ENCODE assay signal across 1 cellular context in the genomic region with DNA sequence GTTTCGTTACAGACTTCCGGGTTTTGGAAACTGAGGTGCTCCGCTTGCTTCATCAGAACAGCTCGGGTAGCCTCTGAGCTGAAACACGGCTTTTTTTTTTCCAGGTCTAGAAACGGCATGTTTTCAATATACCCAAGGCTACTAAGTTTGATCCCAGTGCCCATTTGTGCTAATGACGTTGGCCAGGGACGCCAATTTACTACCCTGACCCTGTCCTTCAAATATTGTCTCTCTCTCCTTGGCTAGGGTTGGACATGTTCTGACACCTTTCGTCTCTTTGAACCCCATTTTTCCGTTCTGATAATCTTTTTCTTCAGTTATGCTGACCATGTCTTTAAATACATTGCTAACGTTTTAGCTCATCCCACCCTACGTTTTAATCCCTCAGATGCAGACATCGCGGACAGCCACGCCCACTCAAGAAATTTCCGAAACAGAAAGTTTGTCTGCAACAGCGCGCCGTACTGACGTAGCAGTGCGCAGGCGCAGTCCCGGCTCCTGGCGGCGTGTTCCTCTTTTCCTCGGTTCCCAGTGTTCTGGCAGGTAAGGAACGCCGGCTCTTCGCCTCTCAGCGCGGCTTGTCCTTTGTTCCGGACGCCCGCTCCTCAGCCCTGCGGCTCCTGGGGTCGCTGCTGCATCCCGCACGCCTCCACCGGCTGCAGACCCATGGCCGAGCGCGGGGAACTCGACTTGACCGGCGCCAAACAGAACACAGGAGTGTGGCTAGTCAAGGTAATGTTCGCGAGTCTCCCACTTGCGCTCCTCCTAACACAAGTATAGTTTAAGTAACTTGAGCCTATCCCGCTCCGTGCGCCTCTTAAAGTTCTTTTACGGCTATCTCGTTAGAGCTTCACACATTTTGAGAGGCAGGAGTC.
TF ChIP-seq lines count a peak whose summit lies in the region.

A gene with protein sequence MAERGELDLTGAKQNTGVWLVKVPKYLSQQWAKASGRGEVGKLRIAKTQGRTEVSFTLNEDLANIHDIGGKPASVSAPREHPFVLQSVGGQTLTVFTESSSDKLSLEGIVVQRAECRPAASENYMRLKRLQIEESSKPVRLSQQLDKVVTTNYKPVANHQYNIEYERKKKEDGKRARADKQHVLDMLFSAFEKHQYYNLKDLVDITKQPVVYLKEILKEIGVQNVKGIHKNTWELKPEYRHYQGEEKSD (plus strand): TSS at position 521 of the 875 bp plus-strand sequence. CDS start 146 bp downstream, at position 667.

TF ChIP-seq in HEK293, 187 proteins besides CTCF, POLR2A, EP300 and RAD21 (continued from another document and continues in another):
- TF ChIP-seq, protein P1, sequence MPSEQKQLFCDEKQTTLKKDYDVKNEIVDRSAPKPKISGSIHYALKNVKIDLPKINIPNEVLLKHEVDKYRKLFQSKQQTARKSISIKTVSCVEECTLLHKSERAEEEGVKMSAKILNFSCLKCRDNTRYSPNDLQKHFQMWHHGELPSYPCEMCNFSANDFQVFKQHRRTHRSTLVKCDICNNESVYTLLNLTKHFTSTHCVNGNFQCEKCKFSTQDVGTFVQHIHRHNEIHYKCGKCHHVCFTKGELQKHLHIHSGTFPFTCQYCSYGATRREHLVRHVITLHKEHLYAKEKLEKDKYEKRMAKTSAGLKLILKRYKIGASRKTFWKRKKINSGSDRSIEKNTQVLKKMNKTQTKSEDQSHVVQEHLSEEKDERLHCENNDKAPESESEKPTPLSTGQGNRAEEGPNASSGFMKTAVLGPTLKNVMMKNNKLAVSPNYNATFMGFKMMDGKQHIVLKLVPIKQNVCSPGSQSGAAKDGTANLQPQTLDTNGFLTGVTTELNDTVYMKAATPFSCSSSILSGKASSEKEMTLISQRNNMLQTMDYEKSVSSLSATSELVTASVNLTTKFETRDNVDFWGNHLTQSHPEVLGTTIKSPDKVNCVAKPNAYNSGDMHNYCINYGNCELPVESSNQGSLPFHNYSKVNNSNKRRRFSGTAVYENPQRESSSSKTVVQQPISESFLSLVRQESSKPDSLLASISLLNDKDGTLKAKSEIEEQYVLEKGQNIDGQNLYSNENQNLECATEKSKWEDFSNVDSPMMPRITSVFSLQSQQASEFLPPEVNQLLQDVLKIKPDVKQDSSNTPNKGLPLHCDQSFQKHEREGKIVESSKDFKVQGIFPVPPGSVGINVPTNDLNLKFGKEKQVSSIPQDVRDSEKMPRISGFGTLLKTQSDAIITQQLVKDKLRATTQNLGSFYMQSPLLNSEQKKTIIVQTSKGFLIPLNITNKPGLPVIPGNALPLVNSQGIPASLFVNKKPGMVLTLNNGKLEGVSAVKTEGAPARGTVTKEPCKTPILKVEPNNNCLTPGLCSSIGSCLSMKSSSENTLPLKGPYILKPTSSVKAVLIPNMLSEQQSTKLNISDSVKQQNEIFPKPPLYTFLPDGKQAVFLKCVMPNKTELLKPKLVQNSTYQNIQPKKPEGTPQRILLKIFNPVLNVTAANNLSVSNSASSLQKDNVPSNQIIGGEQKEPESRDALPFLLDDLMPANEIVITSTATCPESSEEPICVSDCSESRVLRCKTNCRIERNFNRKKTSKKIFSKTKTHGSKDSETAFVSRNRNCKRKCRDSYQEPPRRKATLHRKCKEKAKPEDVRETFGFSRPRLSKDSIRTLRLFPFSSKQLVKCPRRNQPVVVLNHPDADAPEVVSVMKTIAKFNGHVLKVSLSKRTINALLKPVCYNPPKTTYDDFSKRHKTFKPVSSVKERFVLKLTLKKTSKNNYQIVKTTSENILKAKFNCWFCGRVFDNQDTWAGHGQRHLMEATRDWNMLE (tag by site-specific recombination; conservative IDR thresholded peaks at IDR 0.05; ENCODE audit: low read depth), result peak; percentile 24; the same call in 1 of the 2 replicates
- TF ChIP-seq SP3 (tag by site-specific recombination; IDR thresholded peaks at IDR 0.05) (peak; percentile 64), KLF10 (tag by site-specific recombination; IDR thresholded peaks at IDR 0.05) (peak; percentile 68), ZBTB8A (tag by site-specific recombination; IDR thresholded peaks at IDR 0.05) (peak; percentile 25; the same call in 1 of the 2 replicates), ZNF175 (tag by site-specific recombination; IDR thresholded peaks at IDR 0.05) (no peak), ZNF501 (tag by site-specific recombination; IDR thresholded peaks at IDR 0.05) (peak; percentile 70; the same call in 1 of the 2 replicates), ZNF600 (tag by site-specific recombination; IDR thresholded peaks at IDR 0.05) (peak; percentile 100), EGR2 (tag by site-specific recombination; IDR thresholded peaks at IDR 0.05; ENCODE audit: low read depth) (peak; percentile 61), KLF7 (tag by site-specific recombination; IDR thresholded peaks at IDR 0.05; ENCODE audit: borderline replicate concordance) (0 out of 2 replicates have a peak, but pooled peaks have one; percentile 74), ZNF629 (tag by site-specific recombination; IDR thresholded peaks at IDR 0.05) (peak; percentile 76; the same call in 1 of the 2 replicates), ZNF157 (tag by site-specific recombination; IDR thresholded peaks at IDR 0.05) (no peak), ZNF366 (tag by site-specific recombination; conservative IDR thresholded peaks at IDR 0.05) (peak; percentile 58), ZNF76 (tag by site-specific recombination; IDR thresholded peaks at IDR 0.05; ENCODE audit: borderline replicate concordance, low read depth) (no peak), KLF1 (tag by site-specific recombination; IDR thresholded peaks at IDR 0.05) (peak; percentile 88), ZBTB17 (tag by site-specific recombination; IDR thresholded peaks at IDR 0.05) (peak; percentile 35), ZNF660 (tag by site-specific recombination; IDR thresholded peaks at IDR 0.05) (0 out of 2 replicates have a peak, but pooled peaks have one; percentile 49), ZNF670 (tag by site-specific recombination; IDR thresholded peaks at IDR 0.05; ENCODE audit: low read depth) (no peak), ZXDB (tag by site-specific recombination; IDR thresholded peaks at IDR 0.05) (0 out of 2 replicates have a peak, but pooled peaks have one; percentile 31), ZFP37 (tag by site-specific recombination; IDR thresholded peaks at IDR 0.05) (0 out of 2 replicates have a peak, but pooled peaks have one; percentile 20), ZNF221 (tag by site-specific recombination; IDR thresholded peaks at IDR 0.05; ENCODE audit: borderline replicate concordance) (no peak), ZFHX2 (tag by site-specific recombination; conservative IDR thresholded peaks at IDR 0.05) (peak; percentile 77), ZFP3 (tag by site-specific recombination; IDR thresholded peaks at IDR 0.05; ENCODE audit: low read depth) (no peak), KLF8 (tag by site-specific recombination; IDR thresholded peaks at IDR 0.05) (peak; percentile 71; the same call in 1 of the 2 replicates)
- TF ChIP-seq, protein P2, sequence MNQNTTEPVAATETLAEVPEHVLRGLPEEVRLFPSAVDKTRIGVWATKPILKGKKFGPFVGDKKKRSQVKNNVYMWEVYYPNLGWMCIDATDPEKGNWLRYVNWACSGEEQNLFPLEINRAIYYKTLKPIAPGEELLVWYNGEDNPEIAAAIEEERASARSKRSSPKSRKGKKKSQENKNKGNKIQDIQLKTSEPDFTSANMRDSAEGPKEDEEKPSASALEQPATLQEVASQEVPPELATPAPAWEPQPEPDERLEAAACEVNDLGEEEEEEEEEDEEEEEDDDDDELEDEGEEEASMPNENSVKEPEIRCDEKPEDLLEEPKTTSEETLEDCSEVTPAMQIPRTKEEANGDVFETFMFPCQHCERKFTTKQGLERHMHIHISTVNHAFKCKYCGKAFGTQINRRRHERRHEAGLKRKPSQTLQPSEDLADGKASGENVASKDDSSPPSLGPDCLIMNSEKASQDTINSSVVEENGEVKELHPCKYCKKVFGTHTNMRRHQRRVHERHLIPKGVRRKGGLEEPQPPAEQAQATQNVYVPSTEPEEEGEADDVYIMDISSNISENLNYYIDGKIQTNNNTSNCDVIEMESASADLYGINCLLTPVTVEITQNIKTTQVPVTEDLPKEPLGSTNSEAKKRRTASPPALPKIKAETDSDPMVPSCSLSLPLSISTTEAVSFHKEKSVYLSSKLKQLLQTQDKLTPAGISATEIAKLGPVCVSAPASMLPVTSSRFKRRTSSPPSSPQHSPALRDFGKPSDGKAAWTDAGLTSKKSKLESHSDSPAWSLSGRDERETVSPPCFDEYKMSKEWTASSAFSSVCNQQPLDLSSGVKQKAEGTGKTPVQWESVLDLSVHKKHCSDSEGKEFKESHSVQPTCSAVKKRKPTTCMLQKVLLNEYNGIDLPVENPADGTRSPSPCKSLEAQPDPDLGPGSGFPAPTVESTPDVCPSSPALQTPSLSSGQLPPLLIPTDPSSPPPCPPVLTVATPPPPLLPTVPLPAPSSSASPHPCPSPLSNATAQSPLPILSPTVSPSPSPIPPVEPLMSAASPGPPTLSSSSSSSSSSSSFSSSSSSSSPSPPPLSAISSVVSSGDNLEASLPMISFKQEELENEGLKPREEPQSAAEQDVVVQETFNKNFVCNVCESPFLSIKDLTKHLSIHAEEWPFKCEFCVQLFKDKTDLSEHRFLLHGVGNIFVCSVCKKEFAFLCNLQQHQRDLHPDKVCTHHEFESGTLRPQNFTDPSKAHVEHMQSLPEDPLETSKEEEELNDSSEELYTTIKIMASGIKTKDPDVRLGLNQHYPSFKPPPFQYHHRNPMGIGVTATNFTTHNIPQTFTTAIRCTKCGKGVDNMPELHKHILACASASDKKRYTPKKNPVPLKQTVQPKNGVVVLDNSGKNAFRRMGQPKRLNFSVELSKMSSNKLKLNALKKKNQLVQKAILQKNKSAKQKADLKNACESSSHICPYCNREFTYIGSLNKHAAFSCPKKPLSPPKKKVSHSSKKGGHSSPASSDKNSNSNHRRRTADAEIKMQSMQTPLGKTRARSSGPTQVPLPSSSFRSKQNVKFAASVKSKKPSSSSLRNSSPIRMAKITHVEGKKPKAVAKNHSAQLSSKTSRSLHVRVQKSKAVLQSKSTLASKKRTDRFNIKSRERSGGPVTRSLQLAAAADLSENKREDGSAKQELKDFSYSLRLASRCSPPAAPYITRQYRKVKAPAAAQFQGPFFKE (tag by site-specific recombination; IDR thresholded peaks at IDR 0.05; ENCODE audit: borderline replicate concordance), result no peak
- TF ChIP-seq, protein P3, sequence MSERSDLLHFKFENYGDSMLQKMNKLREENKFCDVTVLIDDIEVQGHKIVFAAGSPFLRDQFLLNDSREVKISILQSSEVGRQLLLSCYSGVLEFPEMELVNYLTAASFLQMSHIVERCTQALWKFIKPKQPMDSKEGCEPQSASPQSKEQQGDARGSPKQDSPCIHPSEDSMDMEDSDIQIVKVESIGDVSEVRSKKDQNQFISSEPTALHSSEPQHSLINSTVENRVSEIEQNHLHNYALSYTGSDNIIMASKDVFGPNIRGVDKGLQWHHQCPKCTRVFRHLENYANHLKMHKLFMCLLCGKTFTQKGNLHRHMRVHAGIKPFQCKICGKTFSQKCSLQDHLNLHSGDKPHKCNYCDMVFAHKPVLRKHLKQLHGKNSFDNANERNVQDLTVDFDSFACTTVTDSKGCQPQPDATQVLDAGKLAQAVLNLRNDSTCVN (tag by site-specific recombination; optimal IDR thresholded peaks at IDR 0.05), result peak; percentile 37
- TF ChIP-seq, protein P4, sequence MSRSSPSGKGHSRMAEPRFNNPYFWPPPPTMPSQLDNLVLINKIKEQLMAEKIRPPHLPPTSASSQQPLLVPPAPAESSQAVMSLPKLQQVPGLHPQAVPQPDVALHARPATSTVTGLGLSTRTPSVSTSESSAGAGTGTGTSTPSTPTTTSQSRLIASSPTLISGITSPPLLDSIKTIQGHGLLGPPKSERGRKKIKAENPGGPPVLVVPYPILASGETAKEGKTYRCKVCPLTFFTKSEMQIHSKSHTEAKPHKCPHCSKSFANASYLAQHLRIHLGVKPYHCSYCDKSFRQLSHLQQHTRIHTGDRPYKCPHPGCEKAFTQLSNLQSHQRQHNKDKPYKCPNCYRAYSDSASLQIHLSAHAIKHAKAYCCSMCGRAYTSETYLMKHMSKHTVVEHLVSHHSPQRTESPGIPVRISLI (tag by site-specific recombination; IDR thresholded peaks at IDR 0.05), result no peak
- TF ChIP-seq, protein P5, sequence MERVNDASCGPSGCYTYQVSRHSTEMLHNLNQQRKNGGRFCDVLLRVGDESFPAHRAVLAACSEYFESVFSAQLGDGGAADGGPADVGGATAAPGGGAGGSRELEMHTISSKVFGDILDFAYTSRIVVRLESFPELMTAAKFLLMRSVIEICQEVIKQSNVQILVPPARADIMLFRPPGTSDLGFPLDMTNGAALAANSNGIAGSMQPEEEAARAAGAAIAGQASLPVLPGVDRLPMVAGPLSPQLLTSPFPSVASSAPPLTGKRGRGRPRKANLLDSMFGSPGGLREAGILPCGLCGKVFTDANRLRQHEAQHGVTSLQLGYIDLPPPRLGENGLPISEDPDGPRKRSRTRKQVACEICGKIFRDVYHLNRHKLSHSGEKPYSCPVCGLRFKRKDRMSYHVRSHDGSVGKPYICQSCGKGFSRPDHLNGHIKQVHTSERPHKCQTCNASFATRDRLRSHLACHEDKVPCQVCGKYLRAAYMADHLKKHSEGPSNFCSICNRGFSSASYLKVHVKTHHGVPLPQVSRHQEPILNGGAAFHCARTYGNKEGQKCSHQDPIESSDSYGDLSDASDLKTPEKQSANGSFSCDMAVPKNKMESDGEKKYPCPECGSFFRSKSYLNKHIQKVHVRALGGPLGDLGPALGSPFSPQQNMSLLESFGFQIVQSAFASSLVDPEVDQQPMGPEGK (tag by site-specific recombination; IDR thresholded peaks at IDR 0.05), result peak; percentile 4; the same call in 1 of the 2 replicates
- TF ChIP-seq, protein P6, sequence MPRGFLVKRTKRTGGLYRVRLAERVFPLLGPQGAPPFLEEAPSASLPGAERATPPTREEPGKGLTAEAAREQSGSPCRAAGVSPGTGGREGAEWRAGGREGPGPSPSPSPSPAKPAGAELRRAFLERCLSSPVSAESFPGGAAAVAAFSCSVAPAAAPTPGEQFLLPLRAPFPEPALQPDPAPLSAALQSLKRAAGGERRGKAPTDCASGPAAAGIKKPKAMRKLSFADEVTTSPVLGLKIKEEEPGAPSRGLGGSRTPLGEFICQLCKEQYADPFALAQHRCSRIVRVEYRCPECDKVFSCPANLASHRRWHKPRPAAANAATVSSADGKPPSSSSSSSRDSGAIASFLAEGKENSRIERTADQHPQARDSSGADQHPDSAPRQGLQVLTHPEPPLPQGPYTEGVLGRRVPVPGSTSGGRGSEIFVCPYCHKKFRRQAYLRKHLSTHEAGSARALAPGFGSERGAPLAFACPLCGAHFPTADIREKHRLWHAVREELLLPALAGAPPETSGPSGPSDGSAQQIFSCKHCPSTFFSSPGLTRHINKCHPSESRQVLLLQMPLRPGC (tag by site-specific recombination; IDR thresholded peaks at IDR 0.05), result peak; percentile 57
- TF ChIP-seq, protein P7, sequence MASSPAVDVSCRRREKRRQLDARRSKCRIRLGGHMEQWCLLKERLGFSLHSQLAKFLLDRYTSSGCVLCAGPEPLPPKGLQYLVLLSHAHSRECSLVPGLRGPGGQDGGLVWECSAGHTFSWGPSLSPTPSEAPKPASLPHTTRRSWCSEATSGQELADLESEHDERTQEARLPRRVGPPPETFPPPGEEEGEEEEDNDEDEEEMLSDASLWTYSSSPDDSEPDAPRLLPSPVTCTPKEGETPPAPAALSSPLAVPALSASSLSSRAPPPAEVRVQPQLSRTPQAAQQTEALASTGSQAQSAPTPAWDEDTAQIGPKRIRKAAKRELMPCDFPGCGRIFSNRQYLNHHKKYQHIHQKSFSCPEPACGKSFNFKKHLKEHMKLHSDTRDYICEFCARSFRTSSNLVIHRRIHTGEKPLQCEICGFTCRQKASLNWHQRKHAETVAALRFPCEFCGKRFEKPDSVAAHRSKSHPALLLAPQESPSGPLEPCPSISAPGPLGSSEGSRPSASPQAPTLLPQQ (tag by site-specific recombination; IDR thresholded peaks at IDR 0.05), result no peak
